Comparison of ENCODE assay signal across 1 cellular context in the genomic region with DNA sequence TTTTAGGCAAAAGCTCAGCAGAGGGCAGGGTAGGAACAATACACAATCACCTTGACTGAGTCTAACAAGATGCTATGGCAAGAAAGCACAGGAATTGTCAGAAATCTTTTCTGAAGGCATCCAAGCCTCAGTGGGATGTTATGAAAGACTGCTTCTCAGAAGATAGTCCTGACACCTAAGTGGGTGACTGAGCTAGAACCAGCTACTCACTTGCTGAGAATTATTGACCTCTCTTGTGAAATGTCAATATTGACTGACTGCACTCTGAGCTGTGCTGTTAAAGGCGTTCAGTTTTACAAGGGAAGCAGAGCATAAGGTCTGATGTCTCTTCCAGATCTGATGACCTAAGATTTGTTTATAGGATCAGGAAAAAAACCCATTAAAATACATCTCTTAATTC.
TF ChIP-seq lines count a peak whose summit lies in the region.

No MANE protein-coding gene starts in this region.

TF ChIP-seq in HepG2, 621 proteins besides CTCF, POLR2A, EP300 and RAD21 (continued from another document and continues in another):
- TF ChIP-seq, protein P1, sequence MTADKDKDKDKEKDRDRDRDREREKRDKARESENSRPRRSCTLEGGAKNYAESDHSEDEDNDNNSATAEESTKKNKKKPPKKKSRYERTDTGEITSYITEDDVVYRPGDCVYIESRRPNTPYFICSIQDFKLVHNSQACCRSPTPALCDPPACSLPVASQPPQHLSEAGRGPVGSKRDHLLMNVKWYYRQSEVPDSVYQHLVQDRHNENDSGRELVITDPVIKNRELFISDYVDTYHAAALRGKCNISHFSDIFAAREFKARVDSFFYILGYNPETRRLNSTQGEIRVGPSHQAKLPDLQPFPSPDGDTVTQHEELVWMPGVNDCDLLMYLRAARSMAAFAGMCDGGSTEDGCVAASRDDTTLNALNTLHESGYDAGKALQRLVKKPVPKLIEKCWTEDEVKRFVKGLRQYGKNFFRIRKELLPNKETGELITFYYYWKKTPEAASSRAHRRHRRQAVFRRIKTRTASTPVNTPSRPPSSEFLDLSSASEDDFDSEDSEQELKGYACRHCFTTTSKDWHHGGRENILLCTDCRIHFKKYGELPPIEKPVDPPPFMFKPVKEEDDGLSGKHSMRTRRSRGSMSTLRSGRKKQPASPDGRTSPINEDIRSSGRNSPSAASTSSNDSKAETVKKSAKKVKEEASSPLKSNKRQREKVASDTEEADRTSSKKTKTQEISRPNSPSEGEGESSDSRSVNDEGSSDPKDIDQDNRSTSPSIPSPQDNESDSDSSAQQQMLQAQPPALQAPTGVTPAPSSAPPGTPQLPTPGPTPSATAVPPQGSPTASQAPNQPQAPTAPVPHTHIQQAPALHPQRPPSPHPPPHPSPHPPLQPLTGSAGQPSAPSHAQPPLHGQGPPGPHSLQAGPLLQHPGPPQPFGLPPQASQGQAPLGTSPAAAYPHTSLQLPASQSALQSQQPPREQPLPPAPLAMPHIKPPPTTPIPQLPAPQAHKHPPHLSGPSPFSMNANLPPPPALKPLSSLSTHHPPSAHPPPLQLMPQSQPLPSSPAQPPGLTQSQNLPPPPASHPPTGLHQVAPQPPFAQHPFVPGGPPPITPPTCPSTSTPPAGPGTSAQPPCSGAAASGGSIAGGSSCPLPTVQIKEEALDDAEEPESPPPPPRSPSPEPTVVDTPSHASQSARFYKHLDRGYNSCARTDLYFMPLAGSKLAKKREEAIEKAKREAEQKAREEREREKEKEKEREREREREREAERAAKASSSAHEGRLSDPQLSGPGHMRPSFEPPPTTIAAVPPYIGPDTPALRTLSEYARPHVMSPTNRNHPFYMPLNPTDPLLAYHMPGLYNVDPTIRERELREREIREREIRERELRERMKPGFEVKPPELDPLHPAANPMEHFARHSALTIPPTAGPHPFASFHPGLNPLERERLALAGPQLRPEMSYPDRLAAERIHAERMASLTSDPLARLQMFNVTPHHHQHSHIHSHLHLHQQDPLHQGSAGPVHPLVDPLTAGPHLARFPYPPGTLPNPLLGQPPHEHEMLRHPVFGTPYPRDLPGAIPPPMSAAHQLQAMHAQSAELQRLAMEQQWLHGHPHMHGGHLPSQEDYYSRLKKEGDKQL (CRISPR knock-in tag; IDR thresholded peaks at IDR 0.05; ENCODE audit: low read depth) = peak; percentile 74; the same call in 1 of the 2 replicates
- TF ChIP-seq ZNF605 (CRISPR knock-in tag; IDR thresholded peaks at IDR 0.05) (peak; percentile 84), ZNF878 (CRISPR knock-in tag; IDR thresholded peaks at IDR 0.05) (peak; percentile 73; the same call in 1 of the 2 replicates), SOX6 (IDR thresholded peaks at IDR 0.05) (no peak), SOX6 (CRISPR knock-in tag; IDR thresholded peaks at IDR 0.05) (peak; percentile 87), ZNF33B (CRISPR knock-in tag; IDR thresholded peaks at IDR 0.05) (no peak), PHF8 (CRISPR knock-in tag; IDR thresholded peaks at IDR 0.05) (no peak), DNMT1 (CRISPR knock-in tag; IDR thresholded peaks at IDR 0.05) (0 out of 2 replicates have a peak, but pooled peaks have one; percentile 66), SMYD3 (CRISPR knock-in tag; IDR thresholded peaks at IDR 0.05) (peak; percentile 85), KMT2B (CRISPR knock-in tag; IDR thresholded peaks at IDR 0.05) (peak; percentile 52; the same call in 1 of the 2 replicates), KDM6A (CRISPR knock-in tag; IDR thresholded peaks at IDR 0.05; ENCODE audit: low read depth) (peak; percentile 64), ZNF530 (CRISPR knock-in tag; IDR thresholded peaks at IDR 0.05; ENCODE audit: low read depth) (no peak), KDM4B (CRISPR knock-in tag; IDR thresholded peaks at IDR 0.05) (peak; percentile 77; the same call in 1 of the 2 replicates), BORCS8-MEF2B (CRISPR knock-in tag; IDR thresholded peaks at IDR 0.05) (peak; percentile 22; the same call in 1 of the 2 replicates), HOXA5 (CRISPR knock-in tag; IDR thresholded peaks at IDR 0.05) (peak; percentile 96), ZNF292 (CRISPR knock-in tag; IDR thresholded peaks at IDR 0.05; ENCODE audit: borderline replicate concordance, low read depth) (peak; percentile 97; the same call in 1 of the 2 replicates), ZNF160 (CRISPR knock-in tag; IDR thresholded peaks at IDR 0.05) (no peak; the same call in 1 of the 2 replicates), ZNF879 (CRISPR knock-in tag; IDR thresholded peaks at IDR 0.05) (no peak), KLF11 (CRISPR knock-in tag; IDR thresholded peaks at IDR 0.05) (0 out of 2 replicates have a peak, but pooled peaks have one; percentile 66), ZNF558 (CRISPR knock-in tag; IDR thresholded peaks at IDR 0.05; ENCODE audit: borderline replicate concordance) (no peak), POLR2AphosphoS5 (IDR thresholded peaks at IDR 0.05; ENCODE audit: low read depth, low read length) (no peak), GPN1 (CRISPR knock-in tag; IDR thresholded peaks at IDR 0.05; ENCODE audit: borderline replicate concordance) (no peak), RBM22 (optimal IDR thresholded peaks at IDR 0.05; ENCODE audit: low read length) (no peak), DNMT3B (CRISPR knock-in tag; conservative IDR thresholded peaks at IDR 0.05) (no peak), RBM39 (IDR thresholded peaks at IDR 0.05; ENCODE audit: low read depth, low read length, poor library complexity, severe bottlenecking) (no peak), CHD4 (IDR thresholded peaks at IDR 0.05; ENCODE audit: borderline replicate concordance, low read length) (no peak), ZNF614 (CRISPR knock-in tag; IDR thresholded peaks at IDR 0.05; ENCODE audit: borderline replicate concordance) (peak; percentile 84), ZFYVE20 (CRISPR knock-in tag; IDR thresholded peaks at IDR 0.05; ENCODE audit: borderline replicate concordance, low read depth) (no peak)
- TF ChIP-seq, protein P2, sequence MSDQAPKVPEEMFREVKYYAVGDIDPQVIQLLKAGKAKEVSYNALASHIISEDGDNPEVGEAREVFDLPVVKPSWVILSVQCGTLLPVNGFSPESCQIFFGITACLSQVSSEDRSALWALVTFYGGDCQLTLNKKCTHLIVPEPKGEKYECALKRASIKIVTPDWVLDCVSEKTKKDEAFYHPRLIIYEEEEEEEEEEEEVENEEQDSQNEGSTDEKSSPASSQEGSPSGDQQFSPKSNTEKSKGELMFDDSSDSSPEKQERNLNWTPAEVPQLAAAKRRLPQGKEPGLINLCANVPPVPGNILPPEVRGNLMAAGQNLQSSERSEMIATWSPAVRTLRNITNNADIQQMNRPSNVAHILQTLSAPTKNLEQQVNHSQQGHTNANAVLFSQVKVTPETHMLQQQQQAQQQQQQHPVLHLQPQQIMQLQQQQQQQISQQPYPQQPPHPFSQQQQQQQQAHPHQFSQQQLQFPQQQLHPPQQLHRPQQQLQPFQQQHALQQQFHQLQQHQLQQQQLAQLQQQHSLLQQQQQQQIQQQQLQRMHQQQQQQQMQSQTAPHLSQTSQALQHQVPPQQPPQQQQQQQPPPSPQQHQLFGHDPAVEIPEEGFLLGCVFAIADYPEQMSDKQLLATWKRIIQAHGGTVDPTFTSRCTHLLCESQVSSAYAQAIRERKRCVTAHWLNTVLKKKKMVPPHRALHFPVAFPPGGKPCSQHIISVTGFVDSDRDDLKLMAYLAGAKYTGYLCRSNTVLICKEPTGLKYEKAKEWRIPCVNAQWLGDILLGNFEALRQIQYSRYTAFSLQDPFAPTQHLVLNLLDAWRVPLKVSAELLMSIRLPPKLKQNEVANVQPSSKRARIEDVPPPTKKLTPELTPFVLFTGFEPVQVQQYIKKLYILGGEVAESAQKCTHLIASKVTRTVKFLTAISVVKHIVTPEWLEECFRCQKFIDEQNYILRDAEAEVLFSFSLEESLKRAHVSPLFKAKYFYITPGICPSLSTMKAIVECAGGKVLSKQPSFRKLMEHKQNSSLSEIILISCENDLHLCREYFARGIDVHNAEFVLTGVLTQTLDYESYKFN (CRISPR knock-in tag; conservative IDR thresholded peaks at IDR 0.05) = peak; percentile 91
- TF ChIP-seq, protein P3, sequence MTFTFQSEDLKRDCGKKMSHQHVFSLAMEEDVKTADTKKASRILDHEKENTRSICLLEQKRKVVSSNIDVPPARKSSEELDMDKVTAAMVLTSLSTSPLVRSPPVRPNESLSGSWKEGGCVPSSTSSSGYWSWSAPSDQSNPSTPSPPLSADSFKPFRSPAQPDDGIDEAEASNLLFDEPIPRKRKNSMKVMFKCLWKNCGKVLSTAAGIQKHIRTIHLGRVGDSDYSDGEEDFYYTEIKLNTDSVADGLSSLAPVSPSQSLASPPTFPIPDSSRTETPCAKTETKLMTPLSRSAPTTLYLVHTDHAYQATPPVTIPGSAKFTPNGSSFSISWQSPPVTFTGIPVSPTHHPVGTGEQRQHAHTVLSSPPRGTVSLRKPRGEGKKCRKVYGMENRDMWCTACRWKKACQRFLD (CRISPR knock-in tag; IDR thresholded peaks at IDR 0.05; ENCODE audit: borderline replicate concordance) = no peak
- TF ChIP-seq, protein P4, sequence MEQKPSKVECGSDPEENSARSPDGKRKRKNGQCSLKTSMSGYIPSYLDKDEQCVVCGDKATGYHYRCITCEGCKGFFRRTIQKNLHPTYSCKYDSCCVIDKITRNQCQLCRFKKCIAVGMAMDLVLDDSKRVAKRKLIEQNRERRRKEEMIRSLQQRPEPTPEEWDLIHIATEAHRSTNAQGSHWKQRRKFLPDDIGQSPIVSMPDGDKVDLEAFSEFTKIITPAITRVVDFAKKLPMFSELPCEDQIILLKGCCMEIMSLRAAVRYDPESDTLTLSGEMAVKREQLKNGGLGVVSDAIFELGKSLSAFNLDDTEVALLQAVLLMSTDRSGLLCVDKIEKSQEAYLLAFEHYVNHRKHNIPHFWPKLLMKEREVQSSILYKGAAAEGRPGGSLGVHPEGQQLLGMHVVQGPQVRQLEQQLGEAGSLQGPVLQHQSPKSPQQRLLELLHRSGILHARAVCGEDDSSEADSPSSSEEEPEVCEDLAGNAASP (CRISPR knock-in tag; IDR thresholded peaks at IDR 0.05; ENCODE audit: borderline replicate concordance) = peak; percentile 77; the same call in 1 of the 2 replicates
- TF ChIP-seq, protein P5, sequence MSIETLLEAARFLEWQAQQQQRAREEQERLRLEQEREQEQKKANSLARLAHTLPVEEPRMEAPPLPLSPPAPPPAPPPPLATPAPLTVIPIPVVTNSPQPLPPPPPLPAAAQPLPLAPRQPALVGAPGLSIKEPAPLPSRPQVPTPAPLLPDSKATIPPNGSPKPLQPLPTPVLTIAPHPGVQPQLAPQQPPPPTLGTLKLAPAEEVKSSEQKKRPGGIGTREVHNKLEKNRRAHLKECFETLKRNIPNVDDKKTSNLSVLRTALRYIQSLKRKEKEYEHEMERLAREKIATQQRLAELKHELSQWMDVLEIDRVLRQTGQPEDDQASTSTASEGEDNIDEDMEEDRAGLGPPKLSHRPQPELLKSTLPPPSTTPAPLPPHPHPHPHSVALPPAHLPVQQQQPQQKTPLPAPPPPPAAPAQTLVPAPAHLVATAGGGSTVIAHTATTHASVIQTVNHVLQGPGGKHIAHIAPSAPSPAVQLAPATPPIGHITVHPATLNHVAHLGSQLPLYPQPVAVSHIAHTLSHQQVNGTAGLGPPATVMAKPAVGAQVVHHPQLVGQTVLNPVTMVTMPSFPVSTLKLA (IDR thresholded peaks at IDR 0.05) = no peak
- TF ChIP-seq, protein P6, sequence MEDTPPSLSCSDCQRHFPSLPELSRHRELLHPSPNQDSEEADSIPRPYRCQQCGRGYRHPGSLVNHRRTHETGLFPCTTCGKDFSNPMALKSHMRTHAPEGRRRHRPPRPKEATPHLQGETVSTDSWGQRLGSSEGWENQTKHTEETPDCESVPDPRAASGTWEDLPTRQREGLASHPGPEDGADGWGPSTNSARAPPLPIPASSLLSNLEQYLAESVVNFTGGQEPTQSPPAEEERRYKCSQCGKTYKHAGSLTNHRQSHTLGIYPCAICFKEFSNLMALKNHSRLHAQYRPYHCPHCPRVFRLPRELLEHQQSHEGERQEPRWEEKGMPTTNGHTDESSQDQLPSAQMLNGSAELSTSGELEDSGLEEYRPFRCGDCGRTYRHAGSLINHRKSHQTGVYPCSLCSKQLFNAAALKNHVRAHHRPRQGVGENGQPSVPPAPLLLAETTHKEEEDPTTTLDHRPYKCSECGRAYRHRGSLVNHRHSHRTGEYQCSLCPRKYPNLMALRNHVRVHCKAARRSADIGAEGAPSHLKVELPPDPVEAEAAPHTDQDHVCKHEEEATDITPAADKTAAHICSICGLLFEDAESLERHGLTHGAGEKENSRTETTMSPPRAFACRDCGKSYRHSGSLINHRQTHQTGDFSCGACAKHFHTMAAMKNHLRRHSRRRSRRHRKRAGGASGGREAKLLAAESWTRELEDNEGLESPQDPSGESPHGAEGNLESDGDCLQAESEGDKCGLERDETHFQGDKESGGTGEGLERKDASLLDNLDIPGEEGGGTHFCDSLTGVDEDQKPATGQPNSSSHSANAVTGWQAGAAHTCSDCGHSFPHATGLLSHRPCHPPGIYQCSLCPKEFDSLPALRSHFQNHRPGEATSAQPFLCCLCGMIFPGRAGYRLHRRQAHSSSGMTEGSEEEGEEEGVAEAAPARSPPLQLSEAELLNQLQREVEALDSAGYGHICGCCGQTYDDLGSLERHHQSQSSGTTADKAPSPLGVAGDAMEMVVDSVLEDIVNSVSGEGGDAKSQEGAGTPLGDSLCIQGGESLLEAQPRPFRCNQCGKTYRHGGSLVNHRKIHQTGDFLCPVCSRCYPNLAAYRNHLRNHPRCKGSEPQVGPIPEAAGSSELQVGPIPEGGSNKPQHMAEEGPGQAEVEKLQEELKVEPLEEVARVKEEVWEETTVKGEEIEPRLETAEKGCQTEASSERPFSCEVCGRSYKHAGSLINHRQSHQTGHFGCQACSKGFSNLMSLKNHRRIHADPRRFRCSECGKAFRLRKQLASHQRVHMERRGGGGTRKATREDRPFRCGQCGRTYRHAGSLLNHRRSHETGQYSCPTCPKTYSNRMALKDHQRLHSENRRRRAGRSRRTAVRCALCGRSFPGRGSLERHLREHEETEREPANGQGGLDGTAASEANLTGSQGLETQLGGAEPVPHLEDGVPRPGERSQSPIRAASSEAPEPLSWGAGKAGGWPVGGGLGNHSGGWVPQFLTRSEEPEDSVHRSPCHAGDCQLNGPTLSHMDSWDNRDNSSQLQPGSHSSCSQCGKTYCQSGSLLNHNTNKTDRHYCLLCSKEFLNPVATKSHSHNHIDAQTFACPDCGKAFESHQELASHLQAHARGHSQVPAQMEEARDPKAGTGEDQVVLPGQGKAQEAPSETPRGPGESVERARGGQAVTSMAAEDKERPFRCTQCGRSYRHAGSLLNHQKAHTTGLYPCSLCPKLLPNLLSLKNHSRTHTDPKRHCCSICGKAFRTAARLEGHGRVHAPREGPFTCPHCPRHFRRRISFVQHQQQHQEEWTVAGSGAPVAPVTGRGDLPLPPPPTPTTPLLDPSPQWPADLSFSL (CRISPR knock-in tag; IDR thresholded peaks at IDR 0.05) = no peak
- TF ChIP-seq, protein P7, sequence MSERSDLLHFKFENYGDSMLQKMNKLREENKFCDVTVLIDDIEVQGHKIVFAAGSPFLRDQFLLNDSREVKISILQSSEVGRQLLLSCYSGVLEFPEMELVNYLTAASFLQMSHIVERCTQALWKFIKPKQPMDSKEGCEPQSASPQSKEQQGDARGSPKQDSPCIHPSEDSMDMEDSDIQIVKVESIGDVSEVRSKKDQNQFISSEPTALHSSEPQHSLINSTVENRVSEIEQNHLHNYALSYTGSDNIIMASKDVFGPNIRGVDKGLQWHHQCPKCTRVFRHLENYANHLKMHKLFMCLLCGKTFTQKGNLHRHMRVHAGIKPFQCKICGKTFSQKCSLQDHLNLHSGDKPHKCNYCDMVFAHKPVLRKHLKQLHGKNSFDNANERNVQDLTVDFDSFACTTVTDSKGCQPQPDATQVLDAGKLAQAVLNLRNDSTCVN (CRISPR knock-in tag; IDR thresholded peaks at IDR 0.05; ENCODE audit: borderline replicate concordance) = peak; percentile 71; the same call in 1 of the 2 replicates
